In the genomic region with DNA sequence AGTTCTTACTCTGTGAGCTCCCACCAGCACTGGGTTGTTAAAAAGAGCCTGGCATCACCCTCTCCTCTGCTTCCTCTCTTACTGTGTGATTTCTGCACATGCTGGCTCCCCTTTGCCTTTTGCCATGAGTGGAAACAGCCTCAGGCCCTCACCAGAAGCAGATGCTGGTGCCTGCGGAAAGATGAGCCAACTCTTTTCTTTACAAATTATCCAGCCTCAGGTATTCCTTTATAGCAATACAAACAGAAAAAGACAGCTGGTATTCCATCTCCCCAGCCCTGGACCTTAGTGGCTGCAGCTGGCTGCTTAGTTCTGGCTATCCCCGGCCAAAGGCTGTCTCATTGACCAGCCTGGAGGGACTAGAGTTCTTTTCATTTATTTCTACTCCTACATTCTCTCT, we compare ENCODE assay signal across 22 cellular contexts.
DNase-seq lines count a peak whose midpoint lies in the region; ATAC-seq lines count a peak whose summit lies in the region.
"Had no signal": no experiment of that assay in that cellular context is flagged by ENCODE, and none has a peak within 500 bp of the region (broad histone marks: within the 10 kb centered on the region; RNA-seq: fewer than 3 reads in every experiment).

No MANE protein-coding gene starts in this region.

- ATAC-seq in GM21529 (IDR thresholded peaks at IDR 0.05; ENCODE audit: unreplicated experiment) = no peak
- ATAC-seq: A549 had no signal

- DNase-seq in NCI-H345 (lab: John Stamatoyannopoulos, UW) (peak; percentile 12), NCI-H345 treated with DMSO at 0.1 percent for 48 hours (lab: John Stamatoyannopoulos, UW; ENCODE audit: unreplicated experiment) (no peak), COLO668 (lab: John Stamatoyannopoulos, UW; ENCODE audit: unreplicated experiment) (peak; percentile 22), NCI-H146 treated with DMSO at 0.1 percent for 48 hours (lab: John Stamatoyannopoulos, UW; ENCODE audit: unreplicated experiment) (peak; percentile 98), SHP77 treated with DMSO at 0.1 percent for 48 hours (lab: John Stamatoyannopoulos, UW) (peak; percentile 9), NCI-H1930 (lab: John Stamatoyannopoulos, UW) (no peak), inferior parietal cortex (ENCODE audit: extremely low spot score) (no peak)
- DNase-seq: 8988T; ACHN; AML-193; BE2C; Calu3; CD4-positive, alpha-beta T cell; CD8-positive, alpha-beta memory T cell; COR-L47; DMS53; DMS79 treated with DMSO at 0.1 percent for 48 hours; GF-D8; GOT3; HFFc6 had no signal

Comparison
In these comparisons a context has a peak if more than half of its experiments do, and no peak if none do; other contexts are left out.
1. DNase-seq: peak in NCI-H345 (single experiment), COLO668 (single experiment), NCI-H146 treated with DMSO at 0.1 percent for 48 hours (single experiment) and SHP77 treated with DMSO at 0.1 percent for 48 hours (single experiment); none in NCI-H345 treated with DMSO at 0.1 percent for 48 hours (single experiment), NCI-H1930 (0 of 2) and inferior parietal cortex (single experiment).